ENCODE assay signal across 2 cellular contexts in the genomic region with DNA sequence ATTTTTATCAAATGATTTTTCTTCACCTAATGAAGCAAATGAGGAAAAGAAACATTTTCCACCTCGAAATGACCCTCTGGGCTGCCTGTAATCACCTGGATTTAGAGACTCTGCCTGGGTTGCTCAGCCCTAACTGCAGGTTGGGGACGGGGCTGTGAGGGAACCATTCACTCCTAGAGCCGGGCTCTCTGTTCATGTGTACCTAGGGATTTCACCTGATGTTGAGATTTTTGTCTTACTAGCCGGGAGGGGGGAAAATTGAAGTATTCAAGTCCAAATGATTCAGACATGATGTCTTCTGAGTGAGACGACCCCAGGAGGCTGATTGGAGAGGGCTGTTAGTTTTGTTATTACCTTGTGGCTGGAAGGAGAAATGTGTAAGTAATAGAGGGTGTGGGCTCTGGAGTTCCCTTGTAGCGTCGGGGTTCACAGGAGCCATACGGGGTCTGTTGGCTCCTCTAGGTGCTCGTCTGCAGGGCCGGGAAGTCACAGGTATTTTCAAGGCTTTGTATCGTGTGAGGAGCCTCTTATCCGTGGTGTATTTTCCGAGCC.
TF ChIP-seq lines count a peak whose summit lies in the region.

No MANE protein-coding gene starts in this region.

TF ChIP-seq in IMR-90, 13 proteins besides CTCF, POLR2A, EP300 and RAD21:
- TF ChIP-seq MAZ (IDR thresholded peaks at IDR 0.05; ENCODE audit: borderline replicate concordance, low read depth, low read length) (no peak), MAFK (IDR thresholded peaks at IDR 0.05; ENCODE audit: low read depth, low read length) (no peak), BHLHE40 (IDR thresholded peaks at IDR 0.05; ENCODE audit: low read depth, low read length) (no peak), SMC3 (IDR thresholded peaks at IDR 0.05; ENCODE audit: low read depth, low read length) (no peak), MXI1 (IDR thresholded peaks at IDR 0.05; ENCODE audit: borderline replicate concordance, low read depth, low read length) (no peak)
- TF ChIP-seq, protein P1, sequence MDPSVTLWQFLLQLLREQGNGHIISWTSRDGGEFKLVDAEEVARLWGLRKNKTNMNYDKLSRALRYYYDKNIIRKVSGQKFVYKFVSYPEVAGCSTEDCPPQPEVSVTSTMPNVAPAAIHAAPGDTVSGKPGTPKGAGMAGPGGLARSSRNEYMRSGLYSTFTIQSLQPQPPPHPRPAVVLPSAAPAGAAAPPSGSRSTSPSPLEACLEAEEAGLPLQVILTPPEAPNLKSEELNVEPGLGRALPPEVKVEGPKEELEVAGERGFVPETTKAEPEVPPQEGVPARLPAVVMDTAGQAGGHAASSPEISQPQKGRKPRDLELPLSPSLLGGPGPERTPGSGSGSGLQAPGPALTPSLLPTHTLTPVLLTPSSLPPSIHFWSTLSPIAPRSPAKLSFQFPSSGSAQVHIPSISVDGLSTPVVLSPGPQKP (IDR thresholded peaks at IDR 0.05; ENCODE audit: borderline replicate concordance, low read depth, low read length), result no peak
TF ChIP-seq in IMR-90: peak in this region for 0.

TF ChIP-seq in GM12878, 131 proteins besides CTCF, POLR2A, EP300 and RAD21:
- TF ChIP-seq BHLHE40 (IDR thresholded peaks at IDR 0.05; ENCODE audit: borderline replicate concordance in 1 of 2, low read depth in 2 of 2, low read length in 1 of 2), result no peak
- TF ChIP-seq, protein P2, sequence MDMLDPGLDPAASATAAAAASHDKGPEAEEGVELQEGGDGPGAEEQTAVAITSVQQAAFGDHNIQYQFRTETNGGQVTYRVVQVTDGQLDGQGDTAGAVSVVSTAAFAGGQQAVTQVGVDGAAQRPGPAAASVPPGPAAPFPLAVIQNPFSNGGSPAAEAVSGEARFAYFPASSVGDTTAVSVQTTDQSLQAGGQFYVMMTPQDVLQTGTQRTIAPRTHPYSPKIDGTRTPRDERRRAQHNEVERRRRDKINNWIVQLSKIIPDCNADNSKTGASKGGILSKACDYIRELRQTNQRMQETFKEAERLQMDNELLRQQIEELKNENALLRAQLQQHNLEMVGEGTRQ (IDR thresholded peaks at IDR 0.05; ENCODE audit: borderline replicate concordance, low read depth, low read length), result no peak
- TF ChIP-seq BCL11A (IDR thresholded peaks at IDR 0.05; ENCODE audit: low read depth, low read length), result no peak
- TF ChIP-seq BACH1 (IDR thresholded peaks at IDR 0.05; ENCODE audit: borderline replicate concordance), result no peak
